Comparison of ENCODE assay signal across 8 cellular contexts in the genomic region with DNA sequence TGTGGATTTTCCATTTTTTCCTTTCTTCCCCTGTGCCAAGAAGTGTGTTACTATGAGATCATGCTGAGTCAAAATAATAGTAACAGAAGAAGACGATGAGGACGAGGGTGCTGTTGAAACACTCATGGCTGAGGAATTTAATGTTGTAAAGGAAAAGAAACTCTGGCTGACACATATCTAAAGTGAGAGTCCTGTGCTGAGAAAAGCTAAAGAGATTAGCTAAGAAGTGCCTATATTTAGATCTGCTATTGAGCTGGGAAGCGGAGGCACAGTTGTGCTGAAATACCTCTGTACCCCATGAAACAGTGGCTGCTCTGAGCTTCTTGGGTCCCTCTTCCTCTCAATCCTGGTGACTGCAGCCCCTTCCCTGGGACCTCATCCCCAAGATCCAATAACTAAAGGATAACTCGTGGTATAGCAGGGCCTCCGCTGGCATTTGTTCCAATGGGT. TPM values are rescaled to one million over a fixed set of nuclear protein-coding genes. Genes with fewer than 3 reads are reported as not detected.
DNase-seq lines count a peak whose midpoint lies in the region; ATAC-seq, FAIRE-seq and TF ChIP-seq lines count a peak whose summit lies in the region.

No MANE protein-coding gene starts in this region.

- H3K4me3 ChIP-seq in liver (ENCODE audit: low read depth in 1 of 3, low read length in 3 of 3) = no peak overlapping the region
- H3K4me3 ChIP-seq in HepG2 (replicated peaks in 1 of 3; ENCODE audit: insufficient read depth in 1 of 3, low read depth in 2 of 3, low read length in 3 of 3) = no peak overlapping the region
- peak overlapping the region; percentile 30 for H3K4me3 ChIP-seq in astrocyte (ENCODE audit: insufficient read depth, low read depth, low read length)

- no peak overlapping the region for H2AFZ ChIP-seq in HepG2 (ENCODE audit: low read length)
- no peak overlapping the region for H2AFZ ChIP-seq in astrocyte (ENCODE audit: low read depth, low read length)

- FAIRE-seq in HepG2 (lab: Jason Lieb, UNC) = no peak
- FAIRE-seq in astrocyte (lab: Jason Lieb, UNC) = peak; percentile 92

- no peaks in the 10 kb centered on the region for H3K36me3 Mint-ChIP-seq in astrocyte (ENCODE audit: low read depth, unreplicated experiment)
- H3K36me3 Mint-ChIP-seq in naive thymus-derived CD8-positive, alpha-beta T cell = peaks cover 0 to 6% (median 0%) of the 10 kb centered on the region in 3 donors

- no peak overlapping the region for H3K4me2 ChIP-seq in HepG2 (ENCODE audit: low read depth, low read length)
- peak overlapping the region; percentile 74 for H3K4me2 ChIP-seq in astrocyte (ENCODE audit: low read length)

- CTCF ChIA-PET in HepG2 (lab: Yijun Ruan, JAX; ENCODE audit: low intra/inter-chr PET ratio, low total read pairs) = no interaction called here

- TF ChIP-seq EP300 in HepG2 (IDR thresholded peaks at IDR 0.05; ENCODE audit: low read depth in 2 of 2, low read length in 2 of 2) (no peak), HepG2 (CRISPR knock-in tag; IDR thresholded peaks at IDR 0.05; ENCODE audit: borderline replicate concordance) (no peak)

- TF ChIP-seq CTCF in liver (IDR thresholded peaks at IDR 0.05; ENCODE audit: low read depth, low read length, missing input control) (no peak), HepG2 (CRISPR knock-in tag; IDR thresholded peaks at IDR 0.05) (no peak), astrocyte (IDR thresholded peaks at IDR 0.05; ENCODE audit: insufficient read depth, low read depth, low read length) (no peak)

- in situ Hi-C loops in HepG2 (cut with HindIII; ENCODE audit: extremely low pct_ligation_motif_present, low pct_unique_long_range_greater_than_20kb) = no loop called here

- WGBS in liver = 88% methylated on average over 5 of the region's 5 CpGs
- WGBS in HepG2 (ENCODE audit: low lambda C conversion rate) = 35% methylated on average over 5 of the region's 5 CpGs

- H4K20me1 ChIP-seq in HepG2 (ENCODE audit: insufficient read depth, low read length) = no peaks in the 10 kb centered on the region
- H4K20me1 ChIP-seq in astrocyte (ENCODE audit: insufficient read depth, low read length) = no peaks in the 10 kb centered on the region

- peak overlapping the region; percentile 22 to 52 for H3K27ac ChIP-seq in liver (ENCODE audit: low read depth in 1 of 2, low read length in 2 of 2)
- no peak overlapping the region for H3K27ac ChIP-seq in HepG2 (ENCODE audit: extremely low read length, insufficient read depth, low read length)
- peak overlapping the region; percentile 94 for H3K27ac ChIP-seq in astrocyte (ENCODE audit: low read depth, low read length)

- POLR2A ChIA-PET in HepG2 (lab: Yijun Ruan, JAX) = no interaction called here
- POLR2A ChIA-PET in naive thymus-derived CD8-positive, alpha-beta T cell (lab: Charles Lee) = interaction anchor here (1.1 to 1.2 kb wide), 3 partner anchors 8 to 351 kb away, joined by 3 to 6 read pairs (median 3); a partner anchor contains a TSS

- TF ChIP-seq POLR2A in HepG2 (IDR thresholded peaks at IDR 0.05; ENCODE audit: insufficient read depth in 1 of 2, low read depth in 2 of 2, low read length in 2 of 2) = no peak

- H3K4me3 Mint-ChIP-seq in astrocyte (ENCODE audit: unreplicated experiment) = no peak overlapping the region
- H3K4me3 Mint-ChIP-seq in naive thymus-derived CD8-positive, alpha-beta T cell = peak overlapping the region in 3 of 10 donors; percentile 10 to 69 (median 29)

- intact Hi-C loops in HepG2 (cut with micrococcal nuclease; ENCODE audit: unreplicated experiment) = loop anchor here (10.0 kb wide), 1 partner anchor 1116 kb away; a partner anchor contains a TSS

- peak overlapping the region; percentile 88 for H3K27ac Mint-ChIP-seq in astrocyte (ENCODE audit: unreplicated experiment)
- H3K27ac Mint-ChIP-seq in naive thymus-derived CD8-positive, alpha-beta T cell = peak overlapping the region; percentile 87 to 98 (median 94)

- ATAC-seq in HepG2 (no peak), HG03520 (IDR thresholded peaks at IDR 0.05; ENCODE audit: unreplicated experiment) (peak; percentile 28)
- ATAC-seq in naive thymus-derived CD8-positive, alpha-beta T cell = no peak

- BruUV-seq in HepG2 (replicated peaks; lab: Mats Ljungman, UMichigan) = no TSS peak

- no peaks in the 10 kb centered on the region for H3K9me3 Mint-ChIP-seq in astrocyte (ENCODE audit: unreplicated experiment)
- H3K9me3 Mint-ChIP-seq in naive thymus-derived CD8-positive, alpha-beta T cell = no peaks in the 10 kb centered on the region

- DNase-seq in HepG2 (ENCODE audit: low spot score) = no peak
- DNase-seq in astrocyte (ENCODE audit: low read depth) = peak; percentile 95
- peak in 1 of 10 donors; percentile 26 for DNase-seq in naive thymus-derived CD8-positive, alpha-beta T cell
- no peak for DNase-seq in SK-N-DZ (ENCODE audit: low spot score)
- DNase-seq in NCI-H526 treated with DMSO at 0.1 percent for 48 hours (lab: John Stamatoyannopoulos, UW) = no peak
- DNase-seq in ecto neural progenitor cell (ENCODE audit: low spot score) = no peak

- TF ChIP-seq RAD21 in liver (IDR thresholded peaks at IDR 0.05) (no peak), HepG2 (CRISPR knock-in tag; IDR thresholded peaks at IDR 0.05) (no peak)

- H3K9ac ChIP-seq in liver (ENCODE audit: low read depth in 1 of 2, low read length in 2 of 2) (no peak overlapping the region), HepG2 (ENCODE audit: insufficient read depth, low read depth, low read length) (no peak overlapping the region), astrocyte (ENCODE audit: low read length) (peak overlapping the region; percentile 73)

- H3K27me3 ChIP-seq in liver (ENCODE audit: control insufficient read depth in 4 of 4, insufficient read depth in 4 of 4, low read length in 3 of 4) = no peaks in the 10 kb centered on the region
- peaks cover 2 to 24% of the 10 kb centered on the region in 2 experiments; a peak in 3 of 5 replicates for H3K27me3 ChIP-seq in HepG2 (ENCODE audit: control insufficient read depth in 1 of 2, insufficient read depth in 2 of 2, low read length in 2 of 2)
- H3K27me3 ChIP-seq in astrocyte (ENCODE audit: insufficient read depth, low read length) = no peaks in the 10 kb centered on the region

- H3K27me3 Mint-ChIP-seq in astrocyte (ENCODE audit: low read depth, unreplicated experiment) = no peaks in the 10 kb centered on the region
- H3K27me3 Mint-ChIP-seq in naive thymus-derived CD8-positive, alpha-beta T cell = peaks cover 0 to 2% (median 0%) of the 10 kb centered on the region in 5 donors

- H3K4me1 ChIP-seq in liver (ENCODE audit: control insufficient read depth in 4 of 4, insufficient read depth in 4 of 4, low read length in 3 of 4) (peaks cover 0 to 7% (median 4%) of the 10 kb centered on the region in 4 donors), HepG2 (ENCODE audit: insufficient read depth, low read length) (peaks cover 17% of the 10 kb centered on the region), astrocyte (ENCODE audit: insufficient read depth, low read length) (peaks cover 26% of the 10 kb centered on the region)

- H3K4me1 Mint-ChIP-seq in astrocyte (ENCODE audit: low read depth, unreplicated experiment) = peaks cover 19% of the 10 kb centered on the region
- peaks cover 19 to 62% (median 56%) of the 10 kb centered on the region in 4 donors for H3K4me1 Mint-ChIP-seq in naive thymus-derived CD8-positive, alpha-beta T cell

- H3K36me3 ChIP-seq in liver (ENCODE audit: control insufficient read depth in 4 of 4, insufficient read depth in 3 of 4, low read depth in 1 of 4, low read length in 3 of 4) (no peaks in the 10 kb centered on the region), HepG2 (replicated peaks in 1 of 2; ENCODE audit: control insufficient read depth in 1 of 2, insufficient read depth in 2 of 2, low read length in 2 of 2) (no peaks in the 10 kb centered on the region), astrocyte (ENCODE audit: insufficient read depth, low read length) (no peaks in the 10 kb centered on the region)

- H3K9me3 ChIP-seq in liver (ENCODE audit: control insufficient read depth in 4 of 4, low read length in 3 of 4) = no peaks in the 10 kb centered on the region
- H3K9me3 ChIP-seq in HepG2 (ENCODE audit: low read length) = no peaks in the 10 kb centered on the region
- no peaks in the 10 kb centered on the region for H3K9me3 ChIP-seq in astrocyte (ENCODE audit: insufficient read depth, low read depth, low read length)

- H3K79me2 ChIP-seq in HepG2 (ENCODE audit: insufficient read depth, low read length) (peaks cover 3% of the 10 kb centered on the region), astrocyte (ENCODE audit: insufficient read depth, low read length) (peaks cover 8% of the 10 kb centered on the region)

RNA-seq across cellular contexts. Expression of a gene that starts 1.1 kb away (rescaled TPM):
- total RNA-seq in liver (1 to 10 TPM in 1 of 2 donors, under 1 TPM in 1; 0.28 to 1.7 TPM), HepG2 (2016; rRNA removed; fragmentation: Illumina TruSeq; extraction: Trizol) (0.11 and 0.17 TPM in 2 replicates), astrocyte (0.82 and 1.2 TPM in 2 replicates)
- polyA plus RNA-seq in liver (under 1 TPM; 0.40 to 0.62 TPM), HepG2 (2011; rRNA removed) (0.21 and 0.28 TPM in 2 replicates)
- total RNA-seq in HepG2 (2016; cell fraction: cytosol; rRNA removed; fragmentation: Illumina TruSeq; extraction: Trizol; ENCODE audit: low read depth) = 0.20 and 0.26 TPM in 2 replicates
- total RNA-seq in HepG2 (2016; cell fraction: insoluble cytoplasmic fraction; rRNA removed; fragmentation: Illumina TruSeq; extraction: Trizol) = 0.19 and 0.25 TPM in 2 replicates
- 0.14 and 0.15 TPM in 2 replicates for total RNA-seq in HepG2 (2016; cell fraction: membrane; rRNA removed; fragmentation: Illumina TruSeq; extraction: Trizol)
- total RNA-seq in HepG2 (2016; cell fraction: nucleus; rRNA removed; fragmentation: Illumina TruSeq; extraction: Trizol) = 0.37 and 0.50 TPM in 2 replicates
- 0.12 and 0.15 TPM in 2 replicates for polyA plus RNA-seq in HepG2 (2011; cell fraction: cytosol; rRNA removed)
- 0.59 and 0.64 TPM in 2 replicates for polyA plus RNA-seq in HepG2 (2011; cell fraction: nucleus; rRNA removed)
- polyA plus RNA-seq in HepG2 (2012) = 0.21 and 0.44 TPM in 2 replicates
- polyA plus RNA-seq in HepG2 (2016; cell fraction: cytosol; fragmentation: Illumina TruSeq; extraction: Trizol; ENCODE audit: low read depth) = 0.16 and 0.17 TPM in 2 replicates
- polyA plus RNA-seq in HepG2 (2016; cell fraction: insoluble cytoplasmic fraction; fragmentation: Illumina TruSeq; extraction: Trizol; ENCODE audit: low read depth) = 0.10 and 0.34 TPM in 2 replicates
- 0.07 and 0.15 TPM in 2 replicates for polyA plus RNA-seq in HepG2 (2016; cell fraction: membrane; fragmentation: Illumina TruSeq; extraction: Trizol; ENCODE audit: low read depth)
- polyA plus RNA-seq in HepG2 (2016; cell fraction: nucleus; fragmentation: Illumina TruSeq; extraction: Trizol; ENCODE audit: insufficient read depth, low read depth) = 0.22 and 0.72 TPM in 2 replicates
- polyA minus RNA-seq in HepG2 (2011; rRNA and poly(A)+ RNA removed; ENCODE audit: low replicate concordance) = 0.28 TPM in 1 of 2 replicates, not detected in the other
- polyA minus RNA-seq in HepG2 (2011; cell fraction: cytosol; rRNA and poly(A)+ RNA removed) = not detected in 2 replicates
- polyA minus RNA-seq in HepG2 (2011; cell fraction: nucleus; rRNA and poly(A)+ RNA removed) = 0.64 and 0.87 TPM in 2 replicates
- 10 to 100 TPM; 11.1 to 13.6 TPM for total RNA-seq in naive thymus-derived CD8-positive, alpha-beta T cell
- polyA plus RNA-seq in naive thymus-derived CD8-positive, alpha-beta T cell = 10 to 100 TPM; 15.7 to 16.1 (median 15.8) TPM
- polyA plus RNA-seq in SK-N-DZ (2014; cell fraction: cytosol; rRNA removed) = 3.3 and 6.0 TPM in 2 replicates
- polyA plus RNA-seq in SK-N-DZ (2014; cell fraction: nucleus; rRNA removed) = 3.2 and 6.0 TPM in 2 replicates

RNA-seq across cellular contexts. Expression of a gene that starts 4.2 kb away (rescaled TPM):
- total RNA-seq in liver = 10 to 100 TPM; 17.7 to 21.9 TPM
- polyA plus RNA-seq in liver = 10 to 100 TPM; 54.8 to 86.9 TPM
- 108 and 144 TPM in 2 replicates for total RNA-seq in HepG2 (2016; rRNA removed; fragmentation: Illumina TruSeq; extraction: Trizol)
- total RNA-seq in HepG2 (2016; cell fraction: cytosol; rRNA removed; fragmentation: Illumina TruSeq; extraction: Trizol; ENCODE audit: low read depth) = 61.3 and 63.2 TPM in 2 replicates
- 106 and 153 TPM in 2 replicates for total RNA-seq in HepG2 (2016; cell fraction: insoluble cytoplasmic fraction; rRNA removed; fragmentation: Illumina TruSeq; extraction: Trizol)
- total RNA-seq in HepG2 (2016; cell fraction: membrane; rRNA removed; fragmentation: Illumina TruSeq; extraction: Trizol) = 66.8 and 68.4 TPM in 2 replicates
- total RNA-seq in HepG2 (2016; cell fraction: nucleus; rRNA removed; fragmentation: Illumina TruSeq; extraction: Trizol) = 46.1 and 46.5 TPM in 2 replicates
- 152 and 171 TPM in 2 replicates for polyA plus RNA-seq in HepG2 (2011; rRNA removed)
- polyA plus RNA-seq in HepG2 (2011; cell fraction: cytosol; rRNA removed) = 96.9 and 144 TPM in 2 replicates
- 55.7 and 80.2 TPM in 2 replicates for polyA plus RNA-seq in HepG2 (2011; cell fraction: nucleus; rRNA removed)
- polyA plus RNA-seq in HepG2 (2012) = 121 and 122 TPM in 2 replicates
- polyA plus RNA-seq in HepG2 (2016; cell fraction: cytosol; fragmentation: Illumina TruSeq; extraction: Trizol; ENCODE audit: low read depth) = 51.0 and 56.6 TPM in 2 replicates
- 155 and 168 TPM in 2 replicates for polyA plus RNA-seq in HepG2 (2016; cell fraction: insoluble cytoplasmic fraction; fragmentation: Illumina TruSeq; extraction: Trizol; ENCODE audit: low read depth)
- polyA plus RNA-seq in HepG2 (2016; cell fraction: membrane; fragmentation: Illumina TruSeq; extraction: Trizol; ENCODE audit: low read depth) = 61.5 and 63.6 TPM in 2 replicates
- polyA plus RNA-seq in HepG2 (2016; cell fraction: nucleus; fragmentation: Illumina TruSeq; extraction: Trizol; ENCODE audit: insufficient read depth, low read depth) = 102 and 103 TPM in 2 replicates
- polyA minus RNA-seq in HepG2 (2011; rRNA and poly(A)+ RNA removed; ENCODE audit: low replicate concordance) = 81.1 TPM in 2 replicates
- 19.5 and 25.9 TPM in 2 replicates for polyA minus RNA-seq in HepG2 (2011; cell fraction: cytosol; rRNA and poly(A)+ RNA removed)
- 19.4 and 32.6 TPM in 2 replicates for polyA minus RNA-seq in HepG2 (2011; cell fraction: nucleus; rRNA and poly(A)+ RNA removed)
- total RNA-seq in astrocyte = 169 and 173 TPM in 2 replicates
- 10 to 100 TPM; 54.4 to 54.7 TPM for total RNA-seq in naive thymus-derived CD8-positive, alpha-beta T cell
- polyA plus RNA-seq in naive thymus-derived CD8-positive, alpha-beta T cell = 10 to 100 TPM; 63.3 to 78.6 (median 63.7) TPM
- 333 and 438 TPM in 2 replicates for polyA plus RNA-seq in SK-N-DZ (2014; cell fraction: cytosol; rRNA removed)
- 295 and 313 TPM in 2 replicates for polyA plus RNA-seq in SK-N-DZ (2014; cell fraction: nucleus; rRNA removed)
